12 cellular contexts compared by ENCODE assay signal in genomic region chr9:37787059-37787458, GRCh38.
"Had no signal": no experiment of that assay in that cellular context is flagged by ENCODE, and none has a peak within 500 bp of the region (broad histone marks: within the 10 kb centered on the region; RNA-seq: fewer than 3 reads in every experiment).

No MANE protein-coding gene starts in this region.

- FAIRE-seq: bronchial epithelial cell, frontal cortex, keratinocyte had no signal

- H3K27me3 Mint-ChIP-seq: stimulated activated naive CD8-positive, alpha-beta T cell treated with anti-CD3 and anti-CD28 coated beads, Interleukin-15, Interleukin-2, amounts not matched to agents 100 ng/mL and 50 ng/mL, for 24 hours had no signal

- H3K27me3 ChIP-seq: ascending aorta, SJSA1 had no signal

- DNase-seq: activated CD4-positive, alpha-beta T cell treated with anti-CD3 and anti-CD28 coated beads for 4 hours; activated effector memory CD4-positive, alpha-beta T cell treated with Interleukin-2 at 50 U/mL for 16 hours; activated T-cell treated with anti-CD3 and anti-CD28 coated beads, Interleukin-2, amount 50 U/mL, for 1 hour; heart right ventricle; stimulated activated CD4-positive, alpha-beta T cell treated with anti-CD3 and anti-CD28 coated beads, Interleukin-4, amount 100 ng/mL, for 24 hours; T1000 had no signal

- H3K4me3 ChIP-seq: ascending aorta, heart right ventricle, SJSA1 had no signal

- H3K27ac ChIP-seq: ascending aorta, SJSA1 had no signal

- H3K9me3 ChIP-seq: ascending aorta, heart right ventricle, SJSA1 had no signal

- H3K4me3 Mint-ChIP-seq: stimulated activated naive CD8-positive, alpha-beta T cell treated with anti-CD3 and anti-CD28 coated beads, Interleukin-15, Interleukin-2, amounts not matched to agents 100 ng/mL and 50 ng/mL, for 24 hours had no signal

- H3K27ac Mint-ChIP-seq: stimulated activated naive CD8-positive, alpha-beta T cell treated with anti-CD3 and anti-CD28 coated beads, Interleukin-15, Interleukin-2, amounts not matched to agents 100 ng/mL and 50 ng/mL, for 24 hours had no signal
